ENCODE assay signal across 28 cellular contexts in the genomic region with DNA sequence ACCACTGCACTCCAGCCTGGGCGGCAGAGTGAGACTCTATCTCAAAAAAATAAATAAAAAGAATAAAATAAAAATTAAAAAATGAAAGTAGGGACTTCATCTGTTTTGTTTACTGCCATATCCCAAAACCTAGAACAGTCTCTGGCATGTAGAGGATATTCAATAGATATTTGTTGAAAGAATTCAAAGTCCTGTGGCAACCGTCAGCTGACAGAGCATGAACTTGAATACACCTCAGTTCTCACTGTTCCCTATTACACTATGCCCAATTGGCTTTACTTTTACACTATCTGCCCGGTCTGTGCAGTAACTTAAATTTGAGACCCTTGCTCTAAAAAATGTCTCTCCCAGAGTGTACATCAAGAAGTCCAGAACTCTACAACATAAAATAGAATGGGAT.
"Had no signal": no experiment of that assay in that cellular context is flagged by ENCODE, and none has a peak within 500 bp of the region (broad histone marks: within the 10 kb centered on the region; RNA-seq: fewer than 3 reads in every experiment).

No MANE protein-coding gene starts in this region.

- H3K4me1 ChIP-seq: pancreas, psoas muscle, suprapubic skin, tibial artery, transverse colon, upper lobe of right lung, uterus had no signal

- H3K36me3 ChIP-seq: neutrophil, pancreas, spleen, suprapubic skin, tibial artery, transverse colon, upper lobe of right lung, uterus had no signal

- H3K27me3 ChIP-seq: neutrophil, pancreas, spleen, suprapubic skin, testis, tibial artery, transverse colon, upper lobe of right lung, uterus had no signal

- H3K27ac ChIP-seq: neutrophil, pancreas, psoas muscle, skin epidermis, spleen, suprapubic skin, testis, tibial artery, transverse colon, upper lobe of right lung, uterus had no signal

- ATAC-seq: naive thymus-derived CD8-positive, alpha-beta T cell; natural killer cell treated with Interleukin-12 subunit alpha and Interleukin-12 subunit beta and Interleukin-15 and Interleukin-18, amount 100 ng/mL, for 72 hours; pancreas; psoas muscle; right cardiac atrium; sciatic nerve; stimulated activated memory B cell treated with anti-CD40 and anti-IgM and Interleukin-4, amounts not matched to agents 10 μg/mL and 1 μg/mL and 100 μg/mL, for 72 hours; stimulated activated naive CD8-positive, alpha-beta T cell treated with anti-CD3 and anti-CD28 coated beads, Interleukin-15, amount 100 ng/mL, for 72 hours; stimulated activated naive CD8-positive, alpha-beta T cell treated with anti-CD3 and anti-CD28 coated beads, Interleukin-15, Interleukin-2, amounts not matched to agents 100 U/mL and 50 U/mL, for 24 hours; upper lobe of right lung had no signal

- H3K9me3 ChIP-seq: neutrophil, pancreas, psoas muscle, spleen, suprapubic skin, testis, tibial artery, transverse colon, upper lobe of right lung, uterus had no signal

- FAIRE-seq: pancreas had no signal

- DNase-seq: naive thymus-derived CD8-positive, alpha-beta T cell; nephron progenitor cell; nucleus accumbens; pancreas; psoas muscle; right cardiac atrium; spleen; stimulated activated CD4-positive, alpha-beta T cell treated with anti-CD3 and anti-CD28 coated beads, Interleukin-12 subunit alpha, Interleukin-12 subunit beta, amount 100 ng/mL, for 4 hours; stimulated activated CD4-positive, alpha-beta T cell treated with anti-CD3 and anti-CD28 coated beads, Interleukin-1b, Interleukin-23, amount 100 ng/mL, for 48 hours; stimulated activated CD4-positive, alpha-beta T cell treated with anti-CD3 and anti-CD28 coated beads, Interleukin-4, amount 100 ng/mL, for 1 hour; stimulated activated CD4-positive, alpha-beta T cell treated with anti-CD3 and anti-CD28 coated beads, Interleukin-4, amount 100 ng/mL, for 4 hours; stimulated activated CD8-positive, alpha-beta memory T cell treated with anti-CD3 and anti-CD28 coated beads, Interleukin-4, amount 100 ng/mL, for 48 hours; stimulated activated naive CD4-positive, alpha-beta T cell; stimulated activated naive CD8-positive, alpha-beta T cell treated with anti-CD3 and anti-CD28 coated beads, Interleukin-15, amount 100 ng/mL, for 72 hours; stimulated activated naive CD8-positive, alpha-beta T cell treated with anti-CD3 and anti-CD28 coated beads, Interleukin-15, Interleukin-2, amounts not matched to agents 100 U/mL and 50 U/mL, for 24 hours; substantia nigra; testis; tibial artery; transverse colon; upper lobe of right lung; uterus had no signal

- H3K4me3 ChIP-seq: pancreas, psoas muscle, skin epidermis, smooth muscle cell, spleen, suprapubic skin, testis, tibial artery, transverse colon, upper lobe of right lung, uterus had no signal

- H3K4me2 ChIP-seq: smooth muscle cell had no signal
